Comparison of ENCODE assay signal across 1 cellular context in genomic region chr10:92857904-92858514, GRCh38.
TF ChIP-seq lines count a peak whose summit lies in the region.

No MANE protein-coding gene starts in this region.

TF ChIP-seq in HepG2, 621 proteins besides CTCF, POLR2A, EP300 and RAD21 (continued from another document):
- TF ChIP-seq KIAA2018 (CRISPR knock-in tag; IDR thresholded peaks at IDR 0.05; ENCODE audit: borderline replicate concordance) = no peak
- TF ChIP-seq ZNF24 (IDR thresholded peaks at IDR 0.05) = no peak
- no peak for TF ChIP-seq GFI1 (CRISPR knock-in tag; IDR thresholded peaks at IDR 0.05; ENCODE audit: borderline replicate concordance)
- TF ChIP-seq ZBTB33 (CRISPR knock-in tag; IDR thresholded peaks at IDR 0.05) = 0 out of 2 replicates have a peak, but pooled peaks have one; percentile 11
- no peak for TF ChIP-seq ZNF572 (CRISPR knock-in tag; IDR thresholded peaks at IDR 0.05)
- no peak for TF ChIP-seq ZFP37 (CRISPR knock-in tag; IDR thresholded peaks at IDR 0.05; ENCODE audit: borderline replicate concordance)
- TF ChIP-seq GZF1 (CRISPR knock-in tag; IDR thresholded peaks at IDR 0.05) = no peak
- TF ChIP-seq ZNF333 (CRISPR knock-in tag; IDR thresholded peaks at IDR 0.05; ENCODE audit: borderline replicate concordance) = no peak
- TF ChIP-seq HOXA5 (CRISPR knock-in tag; IDR thresholded peaks at IDR 0.05) = no peak
- TF ChIP-seq ZNF280D (CRISPR knock-in tag; IDR thresholded peaks at IDR 0.05) = peak; percentile 50; the same call in 1 of the 2 replicates
- no peak for TF ChIP-seq KLF13 (CRISPR knock-in tag; IDR thresholded peaks at IDR 0.05)
- TF ChIP-seq RNF219 (CRISPR knock-in tag; IDR thresholded peaks at IDR 0.05) = no peak
TF ChIP-seq in HepG2: peak in this region for 3.
